In the genomic region with DNA sequence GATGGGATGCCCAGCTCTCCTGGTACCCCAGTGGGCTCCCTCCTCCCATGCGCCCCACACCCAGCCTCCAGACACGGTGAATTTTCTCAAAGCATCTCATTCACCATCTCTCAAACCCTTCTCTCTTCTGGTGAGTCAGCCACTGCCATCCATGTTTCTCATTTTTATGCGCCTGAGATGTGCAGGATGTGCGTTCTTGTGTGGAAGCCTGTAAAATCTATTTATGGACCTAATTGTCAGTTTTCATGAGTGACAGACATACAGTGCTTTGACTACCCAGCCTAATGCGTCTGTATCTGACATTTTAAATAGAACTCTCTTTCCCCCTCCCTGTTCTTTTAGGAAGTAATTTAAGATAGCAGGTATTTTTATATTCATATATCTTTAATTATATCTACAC, we compare ENCODE assay signal across 9 cellular contexts.
"Had no signal": no experiment of that assay in that cellular context is flagged by ENCODE, and none has a peak within 500 bp of the region (broad histone marks: within the 10 kb centered on the region; RNA-seq: fewer than 3 reads in every experiment).

No MANE protein-coding gene starts in this region.

- FAIRE-seq: H54, HTR-8/SVneo, K562 had no signal

- DNase-seq: GM23248, GOT3, H9, HCEC 1CT, IMR-90, KG1 had no signal

- ATAC-seq: K562 had no signal

- H3K9ac ChIP-seq: GM23248 had no signal

- H3K27ac ChIP-seq: GM23248 had no signal

- H3K4me3 ChIP-seq: GM23248, K562 had no signal
